Comparison of ENCODE assay signal across 14 cellular contexts in the genomic region with DNA sequence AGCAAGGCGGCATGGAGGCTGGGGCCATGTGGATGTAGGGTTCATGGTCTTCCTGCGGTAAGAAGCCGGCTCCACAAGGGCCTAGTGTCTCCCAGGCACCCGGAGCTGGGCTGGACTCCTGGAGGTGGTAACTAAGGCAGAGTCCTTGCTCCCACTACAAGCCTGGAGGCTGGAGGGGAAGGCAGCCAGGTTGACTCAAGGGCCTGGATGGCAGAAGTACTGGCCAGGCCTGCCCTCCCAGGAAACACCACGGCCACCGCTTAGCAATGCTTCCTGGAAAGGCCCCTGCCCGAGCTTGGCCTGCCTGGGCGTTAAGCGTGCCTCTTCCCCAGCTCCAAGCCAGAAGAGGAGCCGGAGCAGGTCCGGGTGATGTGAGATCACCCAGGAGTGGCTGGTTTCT.
DNase-seq lines count a peak whose midpoint lies in the region; ATAC-seq, FAIRE-seq and TF ChIP-seq lines count a peak whose summit lies in the region.
"Had no signal": no experiment of that assay in that cellular context is flagged by ENCODE, and none has a peak within 500 bp of the region (broad histone marks: within the 10 kb centered on the region; RNA-seq: fewer than 3 reads in every experiment).

No MANE protein-coding gene starts in this region.

- RAD21 ChIA-PET in GM12878 (lab: Charles Lee; ENCODE audit: unreplicated experiment) = interaction anchor here (1.0 to 9.6 kb wide), 17 partner anchors 7 to 240 kb away, joined by 3 to 350 read pairs (median 7); a partner anchor contains a TSS

- peaks cover 4% of the 10 kb centered on the region; the same call in 2 of the 3 replicates for H3K9me3 ChIP-seq in GM12878 (replicated peaks; ENCODE audit: control insufficient read depth, insufficient read depth, low read length)
- H3K9me3 ChIP-seq: SJCRH30 had no signal

- no peaks in the 10 kb centered on the region for H3K9me3 Mint-ChIP-seq in IgD-negative memory B cell
- no peaks in the 10 kb centered on the region for H3K9me3 Mint-ChIP-seq in stimulated activated memory B cell treated with anti-CD40 and anti-IgM and Interleukin-4, amounts not matched to agents 10 μg/mL and 1 μg/mL and 100 μg/mL, for 72 hours

- peaks cover 59% of the 10 kb centered on the region for H3K4me1 ChIP-seq in GM12878 (ENCODE audit: control insufficient read depth, insufficient read depth, low read length)
- H3K4me1 ChIP-seq: SJCRH30 had no signal

- ATAC-seq in GM12878 (no peak), left lobe of liver (no peak), GM21390 (IDR thresholded peaks at IDR 0.05; ENCODE audit: unreplicated experiment) (no peak)
- ATAC-seq in stimulated activated memory B cell treated with anti-CD40 and anti-IgM and Interleukin-4, amounts not matched to agents 10 μg/mL and 1 μg/mL and 100 μg/mL, for 72 hours = no peak

- peaks cover 5% of the 10 kb centered on the region for H3K36me3 Mint-ChIP-seq in IgD-negative memory B cell
- H3K36me3 Mint-ChIP-seq in stimulated activated memory B cell treated with anti-CD40 and anti-IgM and Interleukin-4, amounts not matched to agents 10 μg/mL and 1 μg/mL and 100 μg/mL, for 72 hours = peaks cover 7% of the 10 kb centered on the region

- TF ChIP-seq CTCF in GM12878 (IDR thresholded peaks at IDR 0.05 in 2 of 3, conservative IDR thresholded peaks at IDR 0.05 in 1 of 3; ENCODE audit: control insufficient read depth in 2 of 3, extremely low read depth in 1 of 3, insufficient read depth in 1 of 3, low read depth in 3 of 3, low read length in 3 of 3) = no peak

- peak overlapping the region in 3 of 4 donors; percentile 15 to 82 (median 50) for H3K4me3 Mint-ChIP-seq in IgD-negative memory B cell
- H3K4me3 Mint-ChIP-seq in stimulated activated memory B cell treated with anti-CD40 and anti-IgM and Interleukin-4, amounts not matched to agents 10 μg/mL and 1 μg/mL and 100 μg/mL, for 72 hours = no peak overlapping the region

- 69% methylated on average over 10 of the region's 11 CpGs for WGBS in GM12878 (ENCODE audit: insufficient coverage, insufficient replicate concordance, low lambda C conversion rate, missing lambda C conversion rate)

- no peak for DNase-seq in GM12878 (ENCODE audit: low read depth, low spot score)
- DNase-seq in left lobe of liver (ENCODE audit: low spot score) = peak; percentile 21
- DNase-seq in activated naive CD4-positive, alpha-beta T cell (lab: John Stamatoyannopoulos, UW) = no peak
- no peak for DNase-seq in NCI-H2081 (lab: John Stamatoyannopoulos, UW)
- DNase-seq: EL, GM23248, NCI-H187 treated with DMSO at 0.1 percent for 48 hours, NCI-H2171 treated with DMSO at 0.1 percent for 48 hours, NCI-H510A, NCI-H82, SJCRH30 had no signal

- no peak overlapping the region for H3K9ac ChIP-seq in GM12878 (ENCODE audit: control insufficient read depth, insufficient read depth, low read length)
- H3K9ac ChIP-seq: GM23248 had no signal

- CTCF ChIA-PET in GM12878 (lab: Yijun Ruan, JAX) = interaction anchor here (1.2 to 4.3 kb wide), 10 partner anchors 8 to 248 kb away, joined by 3 to 84 read pairs (median 4); no protein-coding TSS in a partner anchor

- BruUV-seq in GM12878 (replicated peaks; lab: Mats Ljungman, UMichigan) = no TSS peak

- H3K79me2 ChIP-seq in GM12878 (ENCODE audit: control insufficient read depth, insufficient read depth, low read length) = no peaks in the 10 kb centered on the region

- no peak for TF ChIP-seq POLR2A in GM12878 (IDR thresholded peaks at IDR 0.05; ENCODE audit: low read depth, low read length)

- in situ Hi-C loops in GM12878 (cut with MboI) = loop anchor here (5.0 kb wide), 2 partner anchors 101 to 199 kb away; no protein-coding TSS in a partner anchor

- TF ChIP-seq RAD21 in GM12878 (IDR thresholded peaks at IDR 0.05; ENCODE audit: insufficient read depth, low read depth, low read length) = no peak

- no peaks in the 10 kb centered on the region for H3K27me3 ChIP-seq in GM12878 (replicated peaks in 1 of 2; ENCODE audit: control insufficient read depth in 2 of 2, insufficient read depth in 2 of 2, low read length in 1 of 2)
- H3K27me3 ChIP-seq: SJCRH30 had no signal

- H3K4me3 ChIP-seq in GM12878 = no peak overlapping the region
- H3K4me3 ChIP-seq: GM23248, SJCRH30 had no signal

- intact Hi-C loops in GM12878 (cut with micrococcal nuclease; ENCODE audit: unreplicated experiment) = loop anchor here (1.0 to 5.0 kb wide), 9 partner anchors 27 to 871 kb away; a partner anchor contains a TSS

- no peak overlapping the region for H2AFZ ChIP-seq in GM12878 (ENCODE audit: control insufficient read depth, low read depth, low read length)
- H2AFZ ChIP-seq: GM23248 had no signal

- peak overlapping the region; percentile 38 for H3K27ac ChIP-seq in GM12878 (ENCODE audit: control insufficient read depth, insufficient read depth)
- H3K27ac ChIP-seq: GM23248, SJCRH30 had no signal

- peak overlapping the region; percentile 49 for H3K4me2 ChIP-seq in GM12878 (ENCODE audit: control insufficient read depth, insufficient read depth)

- FAIRE-seq in GM12878 (lab: Jason Lieb, UNC) = no peak

- POLR2A ChIA-PET in GM12878 (lab: Charles Lee) = interaction anchor here (11.0 kb wide), 1 partner anchor 101 kb away, joined by 170 read pairs; no protein-coding TSS in a partner anchor

- SMC1A ChIA-PET in GM12878 (lab: Charles Lee; ENCODE audit: uncharacterized antibody, unreplicated experiment) = interaction anchor here (0.7 to 17.5 kb wide), 25 partner anchors 7 to 249 kb away, joined by 3 to 431 read pairs (median 5); a partner anchor contains a TSS

- H3K27ac Mint-ChIP-seq in IgD-negative memory B cell = peak overlapping the region; percentile 39 to 90 (median 85)
- peak overlapping the region; percentile 89 for H3K27ac Mint-ChIP-seq in stimulated activated memory B cell treated with anti-CD40 and anti-IgM and Interleukin-4, amounts not matched to agents 10 μg/mL and 1 μg/mL and 100 μg/mL, for 72 hours

- H3K36me3 ChIP-seq in GM12878 (ENCODE audit: control insufficient read depth in 2 of 2, insufficient read depth in 2 of 2, low read length in 1 of 2) = peaks cover 0 to 1% of the 10 kb centered on the region in 2 experiments; a peak in 1 of 4 replicates
- H3K36me3 ChIP-seq: SJCRH30 had no signal

- H3K27me3 Mint-ChIP-seq in IgD-negative memory B cell = peaks cover 2% of the 10 kb centered on the region
- no peaks in the 10 kb centered on the region for H3K27me3 Mint-ChIP-seq in stimulated activated memory B cell treated with anti-CD40 and anti-IgM and Interleukin-4, amounts not matched to agents 10 μg/mL and 1 μg/mL and 100 μg/mL, for 72 hours

- peaks cover 45 to 72% (median 68%) of the 10 kb centered on the region in 3 donors for H3K4me1 Mint-ChIP-seq in IgD-negative memory B cell
- H3K4me1 Mint-ChIP-seq in stimulated activated memory B cell treated with anti-CD40 and anti-IgM and Interleukin-4, amounts not matched to agents 10 μg/mL and 1 μg/mL and 100 μg/mL, for 72 hours = peaks cover 85% of the 10 kb centered on the region

- TF ChIP-seq EP300 in GM12878 (IDR thresholded peaks at IDR 0.05; ENCODE audit: borderline replicate concordance in 1 of 2, control insufficient read depth in 1 of 2, low read depth in 2 of 2, low read length in 2 of 2) = no peak

- H4K20me1 ChIP-seq in GM12878 (ENCODE audit: control insufficient read depth, insufficient read depth) = no peaks in the 10 kb centered on the region

TF ChIP-seq in GM12878, 131 proteins besides CTCF, POLR2A, EP300 and RAD21:
- TF ChIP-seq, protein P1, sequence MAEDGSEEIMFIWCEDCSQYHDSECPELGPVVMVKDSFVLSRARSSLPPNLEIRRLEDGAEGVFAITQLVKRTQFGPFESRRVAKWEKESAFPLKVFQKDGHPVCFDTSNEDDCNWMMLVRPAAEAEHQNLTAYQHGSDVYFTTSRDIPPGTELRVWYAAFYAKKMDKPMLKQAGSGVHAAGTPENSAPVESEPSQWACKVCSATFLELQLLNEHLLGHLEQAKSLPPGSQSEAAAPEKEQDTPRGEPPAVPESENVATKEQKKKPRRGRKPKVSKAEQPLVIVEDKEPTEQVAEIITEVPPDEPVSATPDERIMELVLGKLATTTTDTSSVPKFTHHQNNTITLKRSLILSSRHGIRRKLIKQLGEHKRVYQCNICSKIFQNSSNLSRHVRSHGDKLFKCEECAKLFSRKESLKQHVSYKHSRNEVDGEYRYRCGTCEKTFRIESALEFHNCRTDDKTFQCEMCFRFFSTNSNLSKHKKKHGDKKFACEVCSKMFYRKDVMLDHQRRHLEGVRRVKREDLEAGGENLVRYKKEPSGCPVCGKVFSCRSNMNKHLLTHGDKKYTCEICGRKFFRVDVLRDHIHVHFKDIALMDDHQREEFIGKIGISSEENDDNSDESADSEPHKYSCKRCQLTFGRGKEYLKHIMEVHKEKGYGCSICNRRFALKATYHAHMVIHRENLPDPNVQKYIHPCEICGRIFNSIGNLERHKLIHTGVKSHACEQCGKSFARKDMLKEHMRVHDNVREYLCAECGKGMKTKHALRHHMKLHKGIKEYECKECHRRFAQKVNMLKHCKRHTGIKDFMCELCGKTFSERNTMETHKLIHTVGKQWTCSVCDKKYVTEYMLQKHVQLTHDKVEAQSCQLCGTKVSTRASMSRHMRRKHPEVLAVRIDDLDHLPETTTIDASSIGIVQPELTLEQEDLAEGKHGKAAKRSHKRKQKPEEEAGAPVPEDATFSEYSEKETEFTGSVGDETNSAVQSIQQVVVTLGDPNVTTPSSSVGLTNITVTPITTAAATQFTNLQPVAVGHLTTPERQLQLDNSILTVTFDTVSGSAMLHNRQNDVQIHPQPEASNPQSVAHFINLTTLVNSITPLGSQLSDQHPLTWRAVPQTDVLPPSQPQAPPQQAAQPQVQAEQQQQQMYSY (CRISPR knock-in tag; IDR thresholded peaks at IDR 0.05) = peak; percentile 28; the same call in 1 of the 2 replicates
- no peak for TF ChIP-seq ZZZ3 (IDR thresholded peaks at IDR 0.05; ENCODE audit: control insufficient read depth, insufficient read length, low read depth)
TF ChIP-seq in GM12878: peak in this region for 1.
